ENCODE assay signal across 1 cellular context in genomic region chr19:35846038-35846668, GRCh38.
TF ChIP-seq lines count a peak whose summit lies in the region.

No MANE protein-coding gene starts in this region.

TF ChIP-seq in HEK293, 187 proteins besides CTCF, POLR2A, EP300 and RAD21 (continued from another document):
- TF ChIP-seq, protein P1, sequence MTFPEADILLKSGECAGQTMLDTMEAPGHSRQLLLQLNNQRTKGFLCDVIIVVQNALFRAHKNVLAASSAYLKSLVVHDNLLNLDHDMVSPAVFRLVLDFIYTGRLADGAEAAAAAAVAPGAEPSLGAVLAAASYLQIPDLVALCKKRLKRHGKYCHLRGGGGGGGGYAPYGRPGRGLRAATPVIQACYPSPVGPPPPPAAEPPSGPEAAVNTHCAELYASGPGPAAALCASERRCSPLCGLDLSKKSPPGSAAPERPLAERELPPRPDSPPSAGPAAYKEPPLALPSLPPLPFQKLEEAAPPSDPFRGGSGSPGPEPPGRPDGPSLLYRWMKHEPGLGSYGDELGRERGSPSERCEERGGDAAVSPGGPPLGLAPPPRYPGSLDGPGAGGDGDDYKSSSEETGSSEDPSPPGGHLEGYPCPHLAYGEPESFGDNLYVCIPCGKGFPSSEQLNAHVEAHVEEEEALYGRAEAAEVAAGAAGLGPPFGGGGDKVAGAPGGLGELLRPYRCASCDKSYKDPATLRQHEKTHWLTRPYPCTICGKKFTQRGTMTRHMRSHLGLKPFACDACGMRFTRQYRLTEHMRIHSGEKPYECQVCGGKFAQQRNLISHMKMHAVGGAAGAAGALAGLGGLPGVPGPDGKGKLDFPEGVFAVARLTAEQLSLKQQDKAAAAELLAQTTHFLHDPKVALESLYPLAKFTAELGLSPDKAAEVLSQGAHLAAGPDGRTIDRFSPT (tag by site-specific recombination; IDR thresholded peaks at IDR 0.05): peak; percentile 44; the same call in 1 of the 2 replicates
- TF ChIP-seq ZBTB20 (tag by site-specific recombination; IDR thresholded peaks at IDR 0.05) (peak; percentile 51; the same call in 1 of the 2 replicates), GFI1B (tag by site-specific recombination; IDR thresholded peaks at IDR 0.05) (no peak), ZNF830 (tag by site-specific recombination; IDR thresholded peaks at IDR 0.05; ENCODE audit: low read depth) (no peak), GLIS2 (tag by site-specific recombination; IDR thresholded peaks at IDR 0.05) (peak; percentile 62), ZNF777 (tag by site-specific recombination; IDR thresholded peaks at IDR 0.05; ENCODE audit: borderline replicate concordance) (peak; percentile 96), ZNF341 (tag by site-specific recombination; IDR thresholded peaks at IDR 0.05; ENCODE audit: low read depth) (peak; percentile 40; the same call in 1 of the 2 replicates), ZFP3 (tag by site-specific recombination; IDR thresholded peaks at IDR 0.05; ENCODE audit: low read depth) (0 out of 2 replicates have a peak, but pooled peaks have one; percentile 37), IKZF3 (tag by site-specific recombination; IDR thresholded peaks at IDR 0.05) (peak; percentile 95), SCRT2 (tag by site-specific recombination; IDR thresholded peaks at IDR 0.05) (peak; percentile 79), ZBTB26 (tag by site-specific recombination; optimal IDR thresholded peaks at IDR 0.05) (peak; percentile 6), ZNF398 (tag by site-specific recombination; IDR thresholded peaks at IDR 0.05) (peak; percentile 39), PRDM10 (tag by site-specific recombination; IDR thresholded peaks at IDR 0.05) (peak; percentile 38), ZNF76 (tag by site-specific recombination; IDR thresholded peaks at IDR 0.05; ENCODE audit: borderline replicate concordance, low read depth) (peak; percentile 89), ZIC2 (tag by site-specific recombination; IDR thresholded peaks at IDR 0.05) (peak; percentile 76), GLIS1 (tag by site-specific recombination; IDR thresholded peaks at IDR 0.05) (peak; percentile 41; the same call in 1 of the 2 replicates), ZNF335 (tag by site-specific recombination; conservative IDR thresholded peaks at IDR 0.05) (peak; percentile 44; the same call in 1 of the 2 replicates), ZBTB48 (tag by site-specific recombination; IDR thresholded peaks at IDR 0.05) (0 out of 2 replicates have a peak, but pooled peaks have one; percentile 12), ZNF350 (tag by site-specific recombination; IDR thresholded peaks at IDR 0.05) (no peak), KLF1 (tag by site-specific recombination; IDR thresholded peaks at IDR 0.05) (peak; percentile 42)
- TF ChIP-seq, protein P2, sequence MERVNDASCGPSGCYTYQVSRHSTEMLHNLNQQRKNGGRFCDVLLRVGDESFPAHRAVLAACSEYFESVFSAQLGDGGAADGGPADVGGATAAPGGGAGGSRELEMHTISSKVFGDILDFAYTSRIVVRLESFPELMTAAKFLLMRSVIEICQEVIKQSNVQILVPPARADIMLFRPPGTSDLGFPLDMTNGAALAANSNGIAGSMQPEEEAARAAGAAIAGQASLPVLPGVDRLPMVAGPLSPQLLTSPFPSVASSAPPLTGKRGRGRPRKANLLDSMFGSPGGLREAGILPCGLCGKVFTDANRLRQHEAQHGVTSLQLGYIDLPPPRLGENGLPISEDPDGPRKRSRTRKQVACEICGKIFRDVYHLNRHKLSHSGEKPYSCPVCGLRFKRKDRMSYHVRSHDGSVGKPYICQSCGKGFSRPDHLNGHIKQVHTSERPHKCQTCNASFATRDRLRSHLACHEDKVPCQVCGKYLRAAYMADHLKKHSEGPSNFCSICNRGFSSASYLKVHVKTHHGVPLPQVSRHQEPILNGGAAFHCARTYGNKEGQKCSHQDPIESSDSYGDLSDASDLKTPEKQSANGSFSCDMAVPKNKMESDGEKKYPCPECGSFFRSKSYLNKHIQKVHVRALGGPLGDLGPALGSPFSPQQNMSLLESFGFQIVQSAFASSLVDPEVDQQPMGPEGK (tag by site-specific recombination; IDR thresholded peaks at IDR 0.05): peak; percentile 46; the same call in 1 of the 2 replicates
- TF ChIP-seq, protein P3, sequence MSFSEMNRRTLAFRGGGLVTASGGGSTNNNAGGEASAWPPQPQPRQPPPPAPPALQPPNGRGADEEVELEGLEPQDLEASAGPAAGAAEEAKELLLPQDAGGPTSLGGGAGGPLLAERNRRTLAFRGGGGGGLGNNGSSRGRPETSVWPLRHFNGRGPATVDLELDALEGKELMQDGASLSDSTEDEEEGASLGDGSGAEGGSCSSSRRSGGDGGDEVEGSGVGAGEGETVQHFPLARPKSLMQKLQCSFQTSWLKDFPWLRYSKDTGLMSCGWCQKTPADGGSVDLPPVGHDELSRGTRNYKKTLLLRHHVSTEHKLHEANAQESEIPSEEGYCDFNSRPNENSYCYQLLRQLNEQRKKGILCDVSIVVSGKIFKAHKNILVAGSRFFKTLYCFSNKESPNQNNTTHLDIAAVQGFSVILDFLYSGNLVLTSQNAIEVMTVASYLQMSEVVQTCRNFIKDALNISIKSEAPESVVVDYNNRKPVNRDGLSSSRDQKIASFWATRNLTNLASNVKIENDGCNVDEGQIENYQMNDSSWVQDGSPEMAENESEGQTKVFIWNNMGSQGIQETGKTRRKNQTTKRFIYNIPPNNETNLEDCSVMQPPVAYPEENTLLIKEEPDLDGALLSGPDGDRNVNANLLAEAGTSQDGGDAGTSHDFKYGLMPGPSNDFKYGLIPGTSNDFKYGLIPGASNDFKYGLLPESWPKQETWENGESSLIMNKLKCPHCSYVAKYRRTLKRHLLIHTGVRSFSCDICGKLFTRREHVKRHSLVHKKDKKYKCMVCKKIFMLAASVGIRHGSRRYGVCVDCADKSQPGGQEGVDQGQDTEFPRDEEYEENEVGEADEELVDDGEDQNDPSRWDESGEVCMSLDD (tag by site-specific recombination; IDR thresholded peaks at IDR 0.05): peak; percentile 50; the same call in 1 of the 2 replicates
- TF ChIP-seq, protein P4, sequence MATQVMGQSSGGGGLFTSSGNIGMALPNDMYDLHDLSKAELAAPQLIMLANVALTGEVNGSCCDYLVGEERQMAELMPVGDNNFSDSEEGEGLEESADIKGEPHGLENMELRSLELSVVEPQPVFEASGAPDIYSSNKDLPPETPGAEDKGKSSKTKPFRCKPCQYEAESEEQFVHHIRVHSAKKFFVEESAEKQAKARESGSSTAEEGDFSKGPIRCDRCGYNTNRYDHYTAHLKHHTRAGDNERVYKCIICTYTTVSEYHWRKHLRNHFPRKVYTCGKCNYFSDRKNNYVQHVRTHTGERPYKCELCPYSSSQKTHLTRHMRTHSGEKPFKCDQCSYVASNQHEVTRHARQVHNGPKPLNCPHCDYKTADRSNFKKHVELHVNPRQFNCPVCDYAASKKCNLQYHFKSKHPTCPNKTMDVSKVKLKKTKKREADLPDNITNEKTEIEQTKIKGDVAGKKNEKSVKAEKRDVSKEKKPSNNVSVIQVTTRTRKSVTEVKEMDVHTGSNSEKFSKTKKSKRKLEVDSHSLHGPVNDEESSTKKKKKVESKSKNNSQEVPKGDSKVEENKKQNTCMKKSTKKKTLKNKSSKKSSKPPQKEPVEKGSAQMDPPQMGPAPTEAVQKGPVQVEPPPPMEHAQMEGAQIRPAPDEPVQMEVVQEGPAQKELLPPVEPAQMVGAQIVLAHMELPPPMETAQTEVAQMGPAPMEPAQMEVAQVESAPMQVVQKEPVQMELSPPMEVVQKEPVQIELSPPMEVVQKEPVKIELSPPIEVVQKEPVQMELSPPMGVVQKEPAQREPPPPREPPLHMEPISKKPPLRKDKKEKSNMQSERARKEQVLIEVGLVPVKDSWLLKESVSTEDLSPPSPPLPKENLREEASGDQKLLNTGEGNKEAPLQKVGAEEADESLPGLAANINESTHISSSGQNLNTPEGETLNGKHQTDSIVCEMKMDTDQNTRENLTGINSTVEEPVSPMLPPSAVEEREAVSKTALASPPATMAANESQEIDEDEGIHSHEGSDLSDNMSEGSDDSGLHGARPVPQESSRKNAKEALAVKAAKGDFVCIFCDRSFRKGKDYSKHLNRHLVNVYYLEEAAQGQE (tag by site-specific recombination; IDR thresholded peaks at IDR 0.05): peak; percentile 93
TF ChIP-seq in HEK293: peak in this region for 24.
